ENCODE assay signal across 15 cellular contexts in the genomic region with DNA sequence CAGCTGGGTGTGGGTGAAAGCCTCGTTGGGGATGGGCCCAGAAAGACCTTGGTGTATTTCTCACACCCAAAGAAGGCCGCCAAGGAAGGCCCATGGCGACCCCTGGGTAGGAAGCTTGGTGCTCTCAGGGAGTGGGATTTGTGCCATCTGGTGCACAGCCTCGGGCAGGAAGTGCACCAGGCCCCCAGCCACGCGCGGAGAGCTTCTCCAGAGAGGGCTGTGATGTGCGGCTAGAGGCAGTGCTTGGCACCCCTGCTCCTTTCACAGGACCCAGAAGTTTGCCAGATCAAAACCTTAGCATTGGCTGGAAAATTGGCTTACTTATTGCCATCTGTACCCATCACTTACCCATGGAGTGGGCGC.
DNase-seq lines count a peak whose midpoint lies in the region; ATAC-seq lines count a peak whose summit lies in the region.
"Had no signal": no experiment of that assay in that cellular context is flagged by ENCODE, and none has a peak within 500 bp of the region (broad histone marks: within the 10 kb centered on the region; RNA-seq: fewer than 3 reads in every experiment).

No MANE protein-coding gene starts in this region.

- peak overlapping the region; percentile 80 for H3K27ac Mint-ChIP-seq in activated CD4-positive, alpha-beta T cell treated with anti-CD3 and anti-CD28 coated beads, Interleukin-2, amount 10 ng/mL, durations not matched to agents 24 days and 14 days
- peak overlapping the region in 6 of 7 donors; percentile 36 to 79 (median 62) for H3K27ac Mint-ChIP-seq in CD4-positive, alpha-beta memory T cell
- no peak overlapping the region for H3K27ac Mint-ChIP-seq in T-helper 17 cell
- H3K27ac Mint-ChIP-seq: dendritic cell treated with granulocyte-macrophage colony-stimulating factor and Interleukin-4, amounts not matched to agents 40 ng/mL and 50 ng/mL, for 4 days had no signal

- H4K8ac ChIP-seq in trophoblast cell (ENCODE audit: low read depth, low read length), result no peak overlapping the region

- H3K4me1 ChIP-seq in CD4-positive, alpha-beta memory T cell (ENCODE audit: insufficient read depth, low read length), result peaks cover 52% of the 10 kb centered on the region
- H3K4me1 ChIP-seq in trophoblast cell (ENCODE audit: control insufficient read depth in 1 of 2, insufficient read depth in 2 of 2, low read length in 2 of 2), result peaks cover 17 to 23% of the 10 kb centered on the region in 2 experiments
- H3K4me1 ChIP-seq: A549 had no signal

- no peaks in the 10 kb centered on the region for H3K79me2 ChIP-seq in trophoblast cell (ENCODE audit: control insufficient read depth, insufficient read depth, low read length, poor library complexity)

- H3K14ac ChIP-seq in trophoblast cell (ENCODE audit: low read length), result no peak overlapping the region

- peak overlapping the region in 1 of 2 donors; percentile 17 for H3K4me3 ChIP-seq in CD4-positive, alpha-beta memory T cell (ENCODE audit: low read length in 2 of 2)
- H3K4me3 ChIP-seq in trophoblast cell (ENCODE audit: low read depth, low read length), result no peak overlapping the region
- H3K4me3 ChIP-seq: A549 had no signal

- no peak overlapping the region for H2AFZ ChIP-seq in trophoblast cell (ENCODE audit: insufficient read depth, low read length, poor library complexity)

- CTCF ChIA-PET in CD4-positive, alpha-beta memory T cell (lab: Charles Lee; ENCODE audit: partially characterized antibody), result interaction anchor here (1.0 to 1.5 kb wide), 4 partner anchors 37 to 210 kb away, joined by 4 read pairs; no protein-coding TSS in a partner anchor

- H3K36me3 ChIP-seq in CD4-positive, alpha-beta memory T cell (ENCODE audit: insufficient read depth, low read length), result no peaks in the 10 kb centered on the region
- peaks cover 3 to 5% of the 10 kb centered on the region in 2 experiments for H3K36me3 ChIP-seq in trophoblast cell (ENCODE audit: control insufficient read depth in 1 of 2, insufficient read depth in 2 of 2, low read length in 2 of 2)

- H3K79me1 ChIP-seq in trophoblast cell (ENCODE audit: low read length), result peaks cover 8% of the 10 kb centered on the region

- no peak overlapping the region for H2BK5ac ChIP-seq in trophoblast cell (ENCODE audit: low read depth, low read length, poor library complexity)

- H2BK120ac ChIP-seq in trophoblast cell (ENCODE audit: insufficient read depth, low read length, poor library complexity), result no peak overlapping the region

- H3K27me3 ChIP-seq in CD4-positive, alpha-beta memory T cell (ENCODE audit: insufficient read depth, low read length), result no peaks in the 10 kb centered on the region
- H3K27me3 ChIP-seq in trophoblast cell (ENCODE audit: insufficient read depth, low read length), result no peaks in the 10 kb centered on the region

- no peaks in the 10 kb centered on the region for H3K27me3 Mint-ChIP-seq in activated CD4-positive, alpha-beta T cell treated with anti-CD3 and anti-CD28 coated beads, Interleukin-2, amount 10 ng/mL, durations not matched to agents 24 days and 14 days
- no peaks in the 10 kb centered on the region for H3K27me3 Mint-ChIP-seq in CD4-positive, alpha-beta memory T cell
- no peaks in the 10 kb centered on the region for H3K27me3 Mint-ChIP-seq in T-helper 17 cell
- H3K27me3 Mint-ChIP-seq: dendritic cell treated with granulocyte-macrophage colony-stimulating factor and Interleukin-4, amounts not matched to agents 40 ng/mL and 50 ng/mL, for 4 days had no signal

- H3K9me3 Mint-ChIP-seq in activated CD4-positive, alpha-beta T cell treated with anti-CD3 and anti-CD28 coated beads, Interleukin-2, amount 10 ng/mL, durations not matched to agents 24 days and 14 days, result no peaks in the 10 kb centered on the region
- H3K9me3 Mint-ChIP-seq in CD4-positive, alpha-beta memory T cell, result no peaks in the 10 kb centered on the region
- H3K9me3 Mint-ChIP-seq: dendritic cell treated with granulocyte-macrophage colony-stimulating factor and Interleukin-4, amounts not matched to agents 40 ng/mL and 50 ng/mL, for 4 days had no signal

- POLR2A ChIA-PET in CD4-positive, alpha-beta memory T cell (lab: Charles Lee; ENCODE audit: partially characterized antibody), result interaction anchor here (1.1 to 2.7 kb wide), 2 partner anchors 17 to 166 kb away, joined by 3 to 8 read pairs; no protein-coding TSS in a partner anchor

- H3K36me3 Mint-ChIP-seq in activated CD4-positive, alpha-beta T cell treated with anti-CD3 and anti-CD28 coated beads, Interleukin-2, amount 10 ng/mL, durations not matched to agents 24 days and 14 days (ENCODE audit: low read depth), result peaks cover 31% of the 10 kb centered on the region
- peaks cover 4 to 5% of the 10 kb centered on the region in 2 donors for H3K36me3 Mint-ChIP-seq in CD4-positive, alpha-beta memory T cell
- no peaks in the 10 kb centered on the region for H3K36me3 Mint-ChIP-seq in T-helper 17 cell (ENCODE audit: low read depth)

- peak overlapping the region; percentile 26 for H2BK12ac ChIP-seq in trophoblast cell (ENCODE audit: low read length)

- no peak overlapping the region for H3K23ac ChIP-seq in trophoblast cell (ENCODE audit: low read length)

- H3K4me2 ChIP-seq in trophoblast cell (ENCODE audit: low read length), result no peak overlapping the region
- H3K4me2 ChIP-seq: A549 had no signal

- DNase-seq in activated CD4-positive, alpha-beta T cell treated with anti-CD3 and anti-CD28 coated beads, Interleukin-2, amount 10 ng/mL, durations not matched to agents 24 days and 14 days, result no peak
- no peak for DNase-seq in activated CD4-positive, alpha-beta T cell treated with anti-CD3 and anti-CD28 coated beads for 4 hours
- DNase-seq in CD4-positive, alpha-beta memory T cell, result no peak
- DNase-seq in T-helper 17 cell (no peak), trophoblast cell (no peak), NCI-H510A treated with DMSO at 0.1 percent for 48 hours (lab: John Stamatoyannopoulos, UW) (no peak)
- DNase-seq: activated CD4-positive, alpha-beta T cell treated with anti-CD3 and anti-CD28 coated beads, Interleukin-2, amount 50 U/mL, for 1 hour; activated gamma-delta T cell; left ventricle myocardium superior; NCI-H187; SIG-M5 had no signal

- no CpG with 5 or more reads among the region's 9 CpGs for WGBS in trophoblast cell (ENCODE audit: extremely low coverage, insufficient coverage, insufficient read length)

- H3K9ac ChIP-seq in trophoblast cell (ENCODE audit: low read length), result no peak overlapping the region

- H3K9me3 ChIP-seq in CD4-positive, alpha-beta memory T cell (ENCODE audit: control insufficient read depth in 1 of 2, low read length in 2 of 2), result no peaks in the 10 kb centered on the region
- H3K9me3 ChIP-seq in T-helper 17 cell (ENCODE audit: control insufficient read depth, low read length, poor library complexity, severe bottlenecking) (no peaks in the 10 kb centered on the region), trophoblast cell (ENCODE audit: insufficient read depth, low read depth, low read length) (no peaks in the 10 kb centered on the region)
- H3K9me3 ChIP-seq: A549 had no signal

- no peak overlapping the region for H3K18ac ChIP-seq in trophoblast cell (ENCODE audit: low read length)

- H2AK5ac ChIP-seq in trophoblast cell (ENCODE audit: low read length), result peak overlapping the region; percentile 18

- peaks cover 65% of the 10 kb centered on the region for H3K4me1 Mint-ChIP-seq in activated CD4-positive, alpha-beta T cell treated with anti-CD3 and anti-CD28 coated beads, Interleukin-2, amount 10 ng/mL, durations not matched to agents 24 days and 14 days
- H3K4me1 Mint-ChIP-seq in CD4-positive, alpha-beta memory T cell, result peaks cover 25 to 66% (median 43%) of the 10 kb centered on the region in 4 donors
- peaks cover 21% of the 10 kb centered on the region for H3K4me1 Mint-ChIP-seq in T-helper 17 cell

- H4K91ac ChIP-seq in trophoblast cell (ENCODE audit: low read depth, low read length), result no peak overlapping the region

- H3K4ac ChIP-seq in trophoblast cell (ENCODE audit: low read depth, low read length), result no peak overlapping the region

- intact Hi-C loops in activated CD4-positive, alpha-beta T cell treated with anti-CD3 and anti-CD28 coated beads, Interleukin-2, amount 10 ng/mL, durations not matched to agents 24 days and 14 days (cut with micrococcal nuclease), result loop anchor here (1.0 kb wide), 1 partner anchor 9 kb away; no protein-coding TSS in a partner anchor
- intact Hi-C loops in CD4-positive, alpha-beta memory T cell (cut with micrococcal nuclease), result no loop called here

- ATAC-seq in T-helper 17 cell, result peak; percentile 37
- ATAC-seq in GM18511 (IDR thresholded peaks at IDR 0.05; ENCODE audit: unreplicated experiment), result no peak
- no peak for ATAC-seq in GM21447 (IDR thresholded peaks at IDR 0.05; ENCODE audit: unreplicated experiment)
- ATAC-seq: A549, left ventricle myocardium superior had no signal

- H4K12ac ChIP-seq in trophoblast cell (ENCODE audit: low read depth, low read length), result no peak overlapping the region

- H3K27ac ChIP-seq in CD4-positive, alpha-beta memory T cell (ENCODE audit: low read depth, low read length), result peak overlapping the region; percentile 22
- no peak overlapping the region for H3K27ac ChIP-seq in trophoblast cell (ENCODE audit: low read depth, low read length)
- H3K27ac ChIP-seq: A549 had no signal

- H3K4me3 Mint-ChIP-seq in activated CD4-positive, alpha-beta T cell treated with anti-CD3 and anti-CD28 coated beads, Interleukin-2, amount 10 ng/mL, durations not matched to agents 24 days and 14 days, result no peak overlapping the region
- H3K4me3 Mint-ChIP-seq in CD4-positive, alpha-beta memory T cell, result peak overlapping the region in 4 of 8 donors; percentile 7 to 55 (median 22)
- no peak overlapping the region for H3K4me3 Mint-ChIP-seq in T-helper 17 cell
- H3K4me3 Mint-ChIP-seq: dendritic cell treated with granulocyte-macrophage colony-stimulating factor and Interleukin-4, amounts not matched to agents 40 ng/mL and 50 ng/mL, for 4 days had no signal
